Comparison of ENCODE assay signal across 1 cellular context in the genomic region with DNA sequence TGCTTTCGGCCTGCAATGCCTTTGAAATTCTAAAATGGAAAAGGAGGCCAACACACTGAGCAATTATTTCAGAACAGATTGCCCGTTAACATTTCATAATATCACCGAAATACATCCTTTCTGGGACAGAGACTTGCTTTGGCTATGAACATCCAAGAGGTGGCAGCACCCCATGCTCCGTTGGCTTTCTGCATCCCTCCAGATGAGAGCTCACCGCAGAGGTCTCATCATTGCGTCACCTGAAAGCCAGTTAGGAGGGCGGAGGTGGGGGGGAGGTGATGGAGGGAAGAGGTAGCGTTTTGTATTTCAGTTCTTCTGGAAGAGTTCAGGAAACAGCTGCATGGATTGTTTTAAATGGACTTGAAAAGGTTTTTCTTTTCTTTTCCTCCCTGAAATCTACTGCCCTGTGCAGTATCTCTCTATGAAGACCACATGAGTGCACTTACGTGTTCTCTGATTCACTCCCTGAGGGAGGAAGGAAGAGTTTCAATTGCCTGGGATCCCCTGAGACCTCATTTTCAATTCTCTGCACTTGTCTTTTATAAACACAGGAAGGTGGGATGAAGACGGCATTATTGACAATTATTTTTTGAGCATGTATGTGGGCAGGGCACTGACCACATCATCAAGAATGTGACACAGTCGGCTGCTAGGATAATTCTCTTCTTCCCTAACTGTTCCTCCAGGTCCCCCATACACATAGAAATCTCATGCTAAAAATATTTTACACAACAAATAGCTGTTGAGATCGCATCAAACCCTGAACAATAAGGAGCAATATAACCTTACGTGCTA.
TF ChIP-seq lines count a peak whose summit lies in the region.

No MANE protein-coding gene starts in this region.

TF ChIP-seq in IMR-90, 13 proteins besides CTCF, POLR2A, EP300 and RAD21 (continued from another document):
- TF ChIP-seq, protein P1, sequence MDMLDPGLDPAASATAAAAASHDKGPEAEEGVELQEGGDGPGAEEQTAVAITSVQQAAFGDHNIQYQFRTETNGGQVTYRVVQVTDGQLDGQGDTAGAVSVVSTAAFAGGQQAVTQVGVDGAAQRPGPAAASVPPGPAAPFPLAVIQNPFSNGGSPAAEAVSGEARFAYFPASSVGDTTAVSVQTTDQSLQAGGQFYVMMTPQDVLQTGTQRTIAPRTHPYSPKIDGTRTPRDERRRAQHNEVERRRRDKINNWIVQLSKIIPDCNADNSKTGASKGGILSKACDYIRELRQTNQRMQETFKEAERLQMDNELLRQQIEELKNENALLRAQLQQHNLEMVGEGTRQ (IDR thresholded peaks at IDR 0.05; ENCODE audit: low read depth, low read length), result no peak
- TF ChIP-seq MAFK (IDR thresholded peaks at IDR 0.05; ENCODE audit: low read depth, low read length) (no peak), NFE2L2 (IDR thresholded peaks at IDR 0.05; ENCODE audit: low read depth, low read length) (no peak), RFX5 (IDR thresholded peaks at IDR 0.05; ENCODE audit: low read depth, low read length) (no peak), RCOR1 (IDR thresholded peaks at IDR 0.05; ENCODE audit: insufficient replicate concordance, low read length) (no peak), MAZ (IDR thresholded peaks at IDR 0.05; ENCODE audit: borderline replicate concordance, low read depth, low read length) (peak; percentile 77; the same call in 1 of the 2 replicates), BHLHE40 (IDR thresholded peaks at IDR 0.05; ENCODE audit: low read depth, low read length) (no peak), CEBPB (IDR thresholded peaks at IDR 0.05; ENCODE audit: low read depth, low read length) (peak; percentile 98), SMC3 (IDR thresholded peaks at IDR 0.05; ENCODE audit: low read depth, low read length) (peak; percentile 93), MXI1 (IDR thresholded peaks at IDR 0.05; ENCODE audit: borderline replicate concordance, low read depth, low read length) (no peak)
- TF ChIP-seq, protein P2, sequence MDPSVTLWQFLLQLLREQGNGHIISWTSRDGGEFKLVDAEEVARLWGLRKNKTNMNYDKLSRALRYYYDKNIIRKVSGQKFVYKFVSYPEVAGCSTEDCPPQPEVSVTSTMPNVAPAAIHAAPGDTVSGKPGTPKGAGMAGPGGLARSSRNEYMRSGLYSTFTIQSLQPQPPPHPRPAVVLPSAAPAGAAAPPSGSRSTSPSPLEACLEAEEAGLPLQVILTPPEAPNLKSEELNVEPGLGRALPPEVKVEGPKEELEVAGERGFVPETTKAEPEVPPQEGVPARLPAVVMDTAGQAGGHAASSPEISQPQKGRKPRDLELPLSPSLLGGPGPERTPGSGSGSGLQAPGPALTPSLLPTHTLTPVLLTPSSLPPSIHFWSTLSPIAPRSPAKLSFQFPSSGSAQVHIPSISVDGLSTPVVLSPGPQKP (IDR thresholded peaks at IDR 0.05; ENCODE audit: borderline replicate concordance, low read depth, low read length), result no peak
